30 cellular contexts compared by ENCODE assay signal in genomic region chr14:72527591-72527990, GRCh38.
"Had no signal": no experiment of that assay in that cellular context is flagged by ENCODE, and none has a peak within 500 bp of the region (broad histone marks: within the 10 kb centered on the region; RNA-seq: fewer than 3 reads in every experiment).

No MANE protein-coding gene starts in this region.

- H3K27me3 ChIP-seq: Peyer's patch, SJSA1 had no signal

- DNase-seq: activated CD4-positive, alpha-beta T cell treated with anti-CD3 and anti-CD28 coated beads for 36 hours; activated CD4-positive, alpha-beta T cell treated with anti-CD3 and anti-CD28 coated beads, Interleukin-2, amount 10 ng/mL, durations not matched to agents 7 days and 5 days; activated CD4-positive, alpha-beta T cell treated with anti-CD3 and anti-CD28 coated beads, Interleukin-2, amount 50 U/mL, for 48 hours; activated CD8-positive, alpha-beta T cell treated with anti-CD3 and anti-CD28 coated beads, Interleukin-2, amount 10 ng/mL, durations not matched to agents 7 days and 5 days; activated gamma-delta T cell; activated naive CD4-positive, alpha-beta T cell treated with Interleukin-2 at 50 U/mL for 16 hours; activated naive CD8-positive, alpha-beta T cell treated with anti-CD3 and anti-CD28 coated beads, Interleukin-2, amount 50 U/mL, for 24 hours; activated T-cell treated with anti-CD3 and anti-CD28 coated beads, Interleukin-2, amount 50 U/mL, for 24 hours; anterior cingulate cortex; caudate nucleus; Karpas-422; NCI-H1105; NCI-H1436; NCI-H1694; NCI-H1930; NCI-H2081 treated with DMSO at 0.1 percent for 48 hours; NCI-H446 treated with DMSO at 0.1 percent for 48 hours; NCI-H524 treated with DMSO at 0.1 percent for 48 hours; NK-92 treated with Interleukin-12 subunit alpha and Interleukin-12 subunit beta, amount 100 ng/mL, for 24 hours; PC-3; RPMI8226; SHP77 treated with DMSO at 0.1 percent for 48 hours; SK-N-SH had no signal

- ATAC-seq: activated CD8-positive, alpha-beta T cell treated with anti-CD3 and anti-CD28 coated beads, Interleukin-2, amount 10 ng/mL, durations not matched to agents 7 days and 5 days; activated naive CD8-positive, alpha-beta T cell treated with anti-CD3 and anti-CD28 coated beads, Interleukin-2, amount 50 U/mL, for 24 hours had no signal

- H3K9me3 ChIP-seq: Peyer's patch, SJSA1, SK-N-SH had no signal

- H3K27ac Mint-ChIP-seq: activated CD4-positive, alpha-beta T cell treated with anti-CD3 and anti-CD28 coated beads for 36 hours; activated CD4-positive, alpha-beta T cell treated with anti-CD3 and anti-CD28 coated beads, Interleukin-2, amount 10 ng/mL, durations not matched to agents 7 days and 5 days; activated naive CD8-positive, alpha-beta T cell treated with anti-CD3 and anti-CD28 coated beads, Interleukin-2, amount 50 U/mL, for 24 hours; activated T-cell treated with anti-CD3 and anti-CD28 coated beads, Interleukin-2, amount 50 U/mL, for 24 hours; activated T-helper 2 cell treated with anti-CD3 and anti-CD28 coated beads, Interferon-gamma antibody, Interleukin-2, Interleukin-4, amounts not matched to agents 10 μg/mL and 5 μg/mL and 100 μg/mL, durations not matched to agents 14 hours and 24 hours and 36 hours; T-helper 1 cell treated with Interleukin-12 subunit alpha and Interleukin-12 subunit beta and Interleukin-4 antibody, amounts not matched to agents 30 μg/mL and 1 μg/mL, for 36 hours; T-helper 2 cell treated with Interferon-gamma antibody and Interleukin-4, amounts not matched to agents 5 μg/mL and 100 μg/mL, for 36 hours had no signal

- H3K9me3 Mint-ChIP-seq: activated naive CD8-positive, alpha-beta T cell treated with anti-CD3 and anti-CD28 coated beads, Interleukin-2, amount 50 U/mL, for 24 hours; T-helper 1 cell treated with Interleukin-12 subunit alpha and Interleukin-12 subunit beta and Interleukin-4 antibody, amounts not matched to agents 30 μg/mL and 1 μg/mL, for 36 hours had no signal

- H3K4me2 ChIP-seq: SK-N-SH had no signal

- H3K4me3 Mint-ChIP-seq: activated CD4-positive, alpha-beta T cell treated with anti-CD3 and anti-CD28 coated beads for 36 hours; activated CD4-positive, alpha-beta T cell treated with anti-CD3 and anti-CD28 coated beads, Interleukin-2, amount 10 ng/mL, durations not matched to agents 7 days and 5 days; activated CD8-positive, alpha-beta T cell treated with anti-CD3 and anti-CD28 coated beads, Interleukin-2, amount 10 ng/mL, durations not matched to agents 7 days and 5 days; activated naive CD8-positive, alpha-beta T cell; activated naive CD8-positive, alpha-beta T cell treated with anti-CD3 and anti-CD28 coated beads, Interleukin-2, amount 50 U/mL, for 24 hours; activated T-cell treated with anti-CD3 and anti-CD28 coated beads, Interleukin-2, amount 50 U/mL, for 24 hours; brain; T-helper 1 cell treated with Interleukin-12 subunit alpha and Interleukin-12 subunit beta and Interleukin-4 antibody, amounts not matched to agents 30 μg/mL and 1 μg/mL, for 36 hours; T-helper 2 cell treated with Interferon-gamma antibody and Interleukin-4, amounts not matched to agents 5 μg/mL and 100 μg/mL, for 36 hours had no signal

- H3K36me3 Mint-ChIP-seq: brain had no signal

- H3K36me3 ChIP-seq: Peyer's patch, SJSA1 had no signal

- H3K4me3 ChIP-seq: Peyer's patch, SJSA1 had no signal

- H3K27me3 Mint-ChIP-seq: brain had no signal

- H3K27ac ChIP-seq: Peyer's patch, SJSA1 had no signal

- H3K9ac ChIP-seq: SK-N-SH had no signal

- H3K4me1 ChIP-seq: Peyer's patch, SJSA1 had no signal
